12 cellular contexts compared by ENCODE assay signal in genomic region chr10:102580230-102580629, GRCh38.
DNase-seq lines count a peak whose midpoint lies in the region; ATAC-seq and TF ChIP-seq lines count a peak whose summit lies in the region.
"Had no signal": no experiment of that assay in that cellular context is flagged by ENCODE, and none has a peak within 500 bp of the region (broad histone marks: within the 10 kb centered on the region; RNA-seq: fewer than 3 reads in every experiment).

No MANE protein-coding gene starts in this region.

- H3K27me3 Mint-ChIP-seq in activated CD8-positive, alpha-beta T cell treated with anti-CD3 and anti-CD28 coated beads for 36 hours = no peaks in the 10 kb centered on the region
- no peaks in the 10 kb centered on the region for H3K27me3 Mint-ChIP-seq in stimulated activated memory B cell treated with anti-CD40 and anti-IgM and Interleukin-4, amounts not matched to agents 10 μg/mL and 1 μg/mL and 100 μg/mL, for 72 hours
- H3K27me3 Mint-ChIP-seq: naive thymus-derived CD8-positive, alpha-beta T cell had no signal

- no peak for ATAC-seq in activated CD8-positive, alpha-beta T cell treated with anti-CD3 and anti-CD28 coated beads for 36 hours
- no peak for ATAC-seq in stimulated activated memory B cell treated with anti-CD40 and anti-IgM and Interleukin-4, amounts not matched to agents 10 μg/mL and 1 μg/mL and 100 μg/mL, for 72 hours
- no peak for ATAC-seq in HG03280 (IDR thresholded peaks at IDR 0.05; ENCODE audit: unreplicated experiment)
- ATAC-seq in GM18867 (IDR thresholded peaks at IDR 0.05; ENCODE audit: unreplicated experiment) = no peak
- ATAC-seq: naive thymus-derived CD8-positive, alpha-beta T cell had no signal

- no peaks in the 10 kb centered on the region for H3K9me3 Mint-ChIP-seq in activated CD8-positive, alpha-beta T cell treated with anti-CD3 and anti-CD28 coated beads for 36 hours
- no peaks in the 10 kb centered on the region for H3K9me3 Mint-ChIP-seq in stimulated activated memory B cell treated with anti-CD40 and anti-IgM and Interleukin-4, amounts not matched to agents 10 μg/mL and 1 μg/mL and 100 μg/mL, for 72 hours
- H3K9me3 Mint-ChIP-seq: activated T-helper 2 cell treated with anti-CD3 and anti-CD28 coated beads, Interferon-gamma antibody, Interleukin-2, Interleukin-4, amounts not matched to agents 10 μg/mL and 5 μg/mL and 100 μg/mL, durations not matched to agents 14 hours and 24 hours and 36 hours; naive thymus-derived CD8-positive, alpha-beta T cell had no signal

- TF ChIP-seq CTCF in activated CD8-positive, alpha-beta T cell treated with anti-CD3 and anti-CD28 coated beads for 36 hours (IDR thresholded peaks at IDR 0.05) = no peak
- TF ChIP-seq CTCF in fibroblast of villous mesenchyme (IDR thresholded peaks at IDR 0.05; ENCODE audit: insufficient read depth, low read depth, low read length) = no peak

- H3K27ac Mint-ChIP-seq in activated CD8-positive, alpha-beta T cell treated with anti-CD3 and anti-CD28 coated beads for 36 hours = peak overlapping the region; percentile 11
- H3K27ac Mint-ChIP-seq in stimulated activated memory B cell treated with anti-CD40 and anti-IgM and Interleukin-4, amounts not matched to agents 10 μg/mL and 1 μg/mL and 100 μg/mL, for 72 hours = peak overlapping the region; percentile 80
- H3K27ac Mint-ChIP-seq: activated T-helper 2 cell treated with anti-CD3 and anti-CD28 coated beads, Interferon-gamma antibody, Interleukin-2, Interleukin-4, amounts not matched to agents 10 μg/mL and 5 μg/mL and 100 μg/mL, durations not matched to agents 14 hours and 24 hours and 36 hours had no signal

- POLR2A ChIA-PET in activated CD8-positive, alpha-beta T cell treated with anti-CD3 and anti-CD28 coated beads for 36 hours (lab: Charles Lee) = interaction anchor here (1.5 kb wide), 1 partner anchor 159 kb away, joined by 3 read pairs; the partner anchor contains the start of gene FBXL15

- no peaks in the 10 kb centered on the region for H3K36me3 Mint-ChIP-seq in activated CD8-positive, alpha-beta T cell treated with anti-CD3 and anti-CD28 coated beads for 36 hours (ENCODE audit: low read depth)
- no peaks in the 10 kb centered on the region for H3K36me3 Mint-ChIP-seq in stimulated activated memory B cell treated with anti-CD40 and anti-IgM and Interleukin-4, amounts not matched to agents 10 μg/mL and 1 μg/mL and 100 μg/mL, for 72 hours
- H3K36me3 Mint-ChIP-seq: naive thymus-derived CD8-positive, alpha-beta T cell had no signal

- CTCF ChIA-PET in activated CD8-positive, alpha-beta T cell treated with anti-CD3 and anti-CD28 coated beads for 36 hours (lab: Charles Lee) = interaction anchor here (0.7 to 2.5 kb wide), 4 partner anchors 15 to 349 kb away, joined by 3 to 14 read pairs (median 6); partner anchors contain the start of genes ACTR1A and SUFU

- peak; percentile 20 for DNase-seq in SKM-1 treated with dmso at 0.1 percent for 144 hours (lab: John Stamatoyannopoulos, UW; ENCODE audit: unreplicated experiment)
- no peak for DNase-seq in SKM-1 (lab: John Stamatoyannopoulos, UW; ENCODE audit: unreplicated experiment)
- DNase-seq in activated CD8-positive, alpha-beta T cell treated with anti-CD3 and anti-CD28 coated beads for 36 hours = no peak
- peak; percentile 78 for DNase-seq in fibroblast of villous mesenchyme (ENCODE audit: low read depth)
- no peak for DNase-seq in COLO829 (ENCODE audit: low spot score)
- DNase-seq: naive thymus-derived CD8-positive, alpha-beta T cell; NCI-H1694 treated with DMSO at 0.1 percent for 48 hours; transverse colon had no signal

- H3K4me3 Mint-ChIP-seq in activated CD8-positive, alpha-beta T cell treated with anti-CD3 and anti-CD28 coated beads for 36 hours = no peak overlapping the region
- H3K4me3 Mint-ChIP-seq in stimulated activated memory B cell treated with anti-CD40 and anti-IgM and Interleukin-4, amounts not matched to agents 10 μg/mL and 1 μg/mL and 100 μg/mL, for 72 hours = no peak overlapping the region
- H3K4me3 Mint-ChIP-seq: naive thymus-derived CD8-positive, alpha-beta T cell had no signal

- intact Hi-C loops in activated CD8-positive, alpha-beta T cell treated with anti-CD3 and anti-CD28 coated beads for 36 hours (cut with micrococcal nuclease) = loop anchor here (10.0 kb wide), 1 partner anchor 355 kb away; the partner anchor contains the start of gene ELOVL3

- H3K4me3 ChIP-seq in fibroblast of villous mesenchyme (ENCODE audit: low read depth, low read length) = no peak overlapping the region
- H3K4me3 ChIP-seq: transverse colon had no signal

- peaks cover 5% of the 10 kb centered on the region for H3K4me1 Mint-ChIP-seq in activated CD8-positive, alpha-beta T cell treated with anti-CD3 and anti-CD28 coated beads for 36 hours (ENCODE audit: low read depth)
- H3K4me1 Mint-ChIP-seq in stimulated activated memory B cell treated with anti-CD40 and anti-IgM and Interleukin-4, amounts not matched to agents 10 μg/mL and 1 μg/mL and 100 μg/mL, for 72 hours = peaks cover 16% of the 10 kb centered on the region

Comparison
In these comparisons a context has a peak if more than half of its experiments do, and no peak if none do; other contexts are left out.
1. DNase-seq: peak in SKM-1 treated with dmso at 0.1 percent for 144 hours (single experiment) and fibroblast of villous mesenchyme (single experiment); none in SKM-1 (single experiment), activated CD8-positive, alpha-beta T cell treated with anti-CD3 and anti-CD28 coated beads for 36 hours (single experiment) and COLO829 (single experiment).